Comparison of ENCODE assay signal across 1 cellular context in the genomic region with DNA sequence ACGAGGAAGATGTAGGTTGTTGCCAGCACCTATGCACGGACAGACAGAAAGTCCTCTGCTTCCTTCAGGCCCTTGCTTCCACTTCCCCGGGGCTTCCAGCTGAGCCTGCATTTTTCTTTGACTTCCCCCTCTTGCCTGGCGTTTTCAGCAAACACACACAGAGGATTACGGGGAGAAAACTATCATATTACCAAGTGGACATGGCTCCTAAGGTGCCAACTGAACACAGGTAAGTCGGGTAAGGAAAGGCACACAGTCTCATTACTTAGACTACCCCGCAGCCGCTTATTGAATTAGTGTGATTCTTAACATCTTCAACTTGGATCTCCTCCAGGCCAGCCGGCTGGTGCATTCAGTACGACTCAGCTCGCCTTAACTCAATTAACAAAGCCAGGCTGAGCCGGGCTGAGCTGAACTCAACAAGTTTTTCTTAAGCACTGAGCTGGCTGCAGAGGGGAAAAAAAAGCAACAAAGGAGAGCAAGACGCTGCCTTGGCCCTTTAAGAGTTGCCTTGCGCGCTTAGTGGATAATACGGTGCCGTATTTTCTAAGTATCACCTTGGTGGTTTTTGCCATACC.
TF ChIP-seq lines count a peak whose summit lies in the region.

No MANE protein-coding gene starts in this region.

TF ChIP-seq in HEK293, 187 proteins besides CTCF, POLR2A, EP300 and RAD21 (continued from another document):
- TF ChIP-seq SCRT1 (tag by site-specific recombination; IDR thresholded peaks at IDR 0.05; ENCODE audit: borderline replicate concordance) = peak; percentile 69; the same call in 1 of the 2 replicates
- no peak for TF ChIP-seq ZNF423 (tag by site-specific recombination; IDR thresholded peaks at IDR 0.05)
TF ChIP-seq in HEK293: peak in this region for 5.
